Comparison of ENCODE assay signal across 9 cellular contexts in genomic region chr5:112709416-112709815, GRCh38. TPM values are rescaled to one million over a fixed set of nuclear protein-coding genes. Genes with fewer than 3 reads are reported as not detected.
DNase-seq lines count a peak whose midpoint lies in the region; ATAC-seq, FAIRE-seq and TF ChIP-seq lines count a peak whose summit lies in the region.
"Had no signal": no experiment of that assay in that cellular context is flagged by ENCODE, and none has a peak within 500 bp of the region (broad histone marks: within the 10 kb centered on the region; RNA-seq: fewer than 3 reads in every experiment).

No MANE protein-coding gene starts in this region.

- TF ChIP-seq CTCF in CD8-positive, alpha-beta T cell (IDR thresholded peaks at IDR 0.05): no peak
- TF ChIP-seq CTCF in coronary artery (IDR thresholded peaks at IDR 0.05) (no peak), neural crest cell (conservative IDR thresholded peaks at IDR 0.05) (no peak)

- H3K36me3 ChIP-seq in CD8-positive, alpha-beta T cell (ENCODE audit: insufficient read depth, low read length): no peaks in the 10 kb centered on the region

- POLR2A ChIA-PET in CD8-positive, alpha-beta T cell (lab: Charles Lee): interaction anchor here (1.2 kb wide), 1 partner anchor 9 kb away, joined by 5 read pairs; no protein-coding TSS in a partner anchor

- no peak for DNase-seq in CD8-positive, alpha-beta T cell
- DNase-seq in coronary artery (ENCODE audit: low spot score): no peak
- no peak for DNase-seq in neural crest cell (ENCODE audit: low read depth, low spot score)
- DNase-seq in urothelium cell line (ENCODE audit: low spot score): no peak
- DNase-seq: aorta, GF-D8 had no signal

- no peak for ATAC-seq in CD8-positive, alpha-beta T cell
- no peak for ATAC-seq in GM21528 (IDR thresholded peaks at IDR 0.05; ENCODE audit: low FRiP score, unreplicated experiment)
- no peak for ATAC-seq in HG02884 (IDR thresholded peaks at IDR 0.05; ENCODE audit: unreplicated experiment)

- no peaks in the 10 kb centered on the region for H3K27me3 ChIP-seq in CD8-positive, alpha-beta T cell (ENCODE audit: insufficient read depth, low read length)

- CTCF ChIA-PET in CD8-positive, alpha-beta T cell (lab: Charles Lee): interaction anchor here (0.6 to 2.2 kb wide), 3 partner anchors 11 to 157 kb away, joined by 3 to 7 read pairs (median 3); no protein-coding TSS in a partner anchor

- no peak overlapping the region for H3K27ac Mint-ChIP-seq in CD8-positive, alpha-beta T cell
- peak overlapping the region in 2 of 3 donors; percentile 73 to 97 for H3K27ac Mint-ChIP-seq in IgD-negative memory B cell
- H3K27ac Mint-ChIP-seq in neural crest cell (ENCODE audit: unreplicated experiment): no peak overlapping the region

- H3K36me3 Mint-ChIP-seq in CD8-positive, alpha-beta T cell: peaks cover 11% of the 10 kb centered on the region
- no peaks in the 10 kb centered on the region for H3K36me3 Mint-ChIP-seq in IgD-negative memory B cell
- peaks cover 2% of the 10 kb centered on the region for H3K36me3 Mint-ChIP-seq in neural crest cell (ENCODE audit: low read depth)

- H3K4me1 Mint-ChIP-seq in CD8-positive, alpha-beta T cell (ENCODE audit: low read depth): peaks cover 70% of the 10 kb centered on the region
- peaks cover 33 to 47% (median 46%) of the 10 kb centered on the region in 3 donors for H3K4me1 Mint-ChIP-seq in IgD-negative memory B cell
- peaks cover 41% of the 10 kb centered on the region for H3K4me1 Mint-ChIP-seq in neural crest cell

- H3K4me3 ChIP-seq in CD8-positive, alpha-beta T cell (ENCODE audit: low read depth, low read length): no peak overlapping the region
- H3K4me3 ChIP-seq in coronary artery: peak overlapping the region; percentile 96

- no peaks in the 10 kb centered on the region for H3K9me3 Mint-ChIP-seq in CD8-positive, alpha-beta T cell
- H3K9me3 Mint-ChIP-seq in IgD-negative memory B cell (no peaks in the 10 kb centered on the region), neural crest cell (no peaks in the 10 kb centered on the region)

- FAIRE-seq in urothelium cell line (lab: Jason Lieb, UNC): no peak

- H3K27me3 Mint-ChIP-seq in CD8-positive, alpha-beta T cell (ENCODE audit: low read depth): no peaks in the 10 kb centered on the region
- H3K27me3 Mint-ChIP-seq in IgD-negative memory B cell (no peaks in the 10 kb centered on the region), neural crest cell (ENCODE audit: low read depth) (no peaks in the 10 kb centered on the region)

- peaks cover 52% of the 10 kb centered on the region for H3K4me1 ChIP-seq in CD8-positive, alpha-beta T cell (ENCODE audit: insufficient read depth, low read length)

- intact Hi-C loops in CD8-positive, alpha-beta T cell (cut with DNase I, micrococcal nuclease): loop anchor here (2.0 to 10.0 kb wide), 8 partner anchors 153 to 1972 kb away; partner anchors contain the start of genes SRP19 (in 2 of the 2), STARD4 (in 2 of the 2), YTHDC2 (in 2 of the 2) and NREP (in 1 of the 2)

- H3K9me3 ChIP-seq in CD8-positive, alpha-beta T cell (ENCODE audit: low read length): no peaks in the 10 kb centered on the region

- no peak overlapping the region for H3K27ac ChIP-seq in CD8-positive, alpha-beta T cell (ENCODE audit: low read depth, low read length)
- no peak overlapping the region for H3K27ac ChIP-seq in coronary artery

- peak overlapping the region; percentile 92 for H3K4me3 Mint-ChIP-seq in CD8-positive, alpha-beta T cell
- H3K4me3 Mint-ChIP-seq in IgD-negative memory B cell (peak overlapping the region in 2 of 4 donors; percentile 81 to 96), neural crest cell (peak overlapping the region; percentile 94)

RNA-seq across cellular contexts. Expression of gene APC, which starts 28.3 kb away (rescaled TPM):
- total RNA-seq in CD8-positive, alpha-beta T cell: 10 to 100 TPM; 14.5 to 19.1 TPM
- 19.4 TPM for polyA plus RNA-seq in IgD-negative memory B cell
- 48.4 and 52.3 TPM in 2 replicates for total RNA-seq in neural crest cell

Comparison
In these comparisons a context has a peak if more than half of its experiments do, and no peak if none do; other contexts are left out.
1. H3K27ac Mint-ChIP-seq: peak in IgD-negative memory B cell (2 of 3); none in CD8-positive, alpha-beta T cell (single experiment) and neural crest cell (single experiment).